ENCODE assay signal across 9 cellular contexts in the genomic region with DNA sequence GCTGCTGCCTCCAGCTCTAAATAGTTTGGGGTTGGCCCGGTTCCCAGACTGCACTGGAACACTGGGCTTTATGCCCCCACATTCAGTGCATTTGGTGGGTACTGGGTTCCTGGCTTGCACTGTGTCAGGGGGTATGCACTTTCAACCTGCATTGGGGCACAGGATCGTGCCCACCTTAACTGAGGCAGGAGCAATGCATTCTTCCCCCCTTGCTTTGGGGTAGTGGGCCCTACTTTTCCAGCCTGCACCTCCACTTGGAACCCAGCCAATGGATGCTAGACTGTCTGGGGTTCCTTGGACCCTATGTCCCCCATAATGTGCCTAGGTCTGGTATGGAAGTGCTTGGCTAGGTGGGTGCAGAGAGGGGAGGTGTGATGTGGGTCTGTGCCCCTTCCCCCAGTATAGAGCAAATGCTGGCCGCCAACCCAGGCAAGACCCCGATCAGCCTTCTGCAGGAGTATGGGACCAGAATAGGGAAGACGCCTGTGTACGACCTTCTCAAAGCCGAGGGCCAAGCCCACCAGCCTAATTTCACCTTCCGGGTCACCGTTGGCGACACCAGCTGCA. TPM values are rescaled to one million over a fixed set of nuclear protein-coding genes. Genes with fewer than 3 reads are reported as not detected.
A peak's percentile ranks its signal among the peaks of the same experiment; 100 is the strongest.
DNase-seq lines count a peak whose midpoint lies in the region; ATAC-seq and TF ChIP-seq lines count a peak whose summit lies in the region.
"Had no signal": no experiment of that assay in that cellular context is flagged by ENCODE, and none has a peak within 500 bp of the region (broad histone marks: within the 10 kb centered on the region; RNA-seq: fewer than 3 reads in every experiment).

No MANE protein-coding gene starts in this region.

- peak overlapping the region; percentile 93 for H3K4me3 Mint-ChIP-seq in activated CD4-positive, alpha-beta T cell treated with anti-CD3 and anti-CD28 coated beads, Interleukin-2, amount 10 ng/mL, durations not matched to agents 24 days and 14 days
- peak overlapping the region; percentile 88 for H3K4me3 Mint-ChIP-seq in activated naive CD8-positive, alpha-beta T cell treated with anti-CD3 and anti-CD28 coated beads for 36 hours

- H3K36me3 ChIP-seq in kidney epithelial cell (ENCODE audit: control insufficient read depth, insufficient read depth, low read length) (peaks cover 4% of the 10 kb centered on the region), testis (ENCODE audit: low read depth, missing control alignments) (no peaks in the 10 kb centered on the region)

- H3K9me3 ChIP-seq in testis: no peaks in the 10 kb centered on the region

- no peak for DNase-seq in activated CD4-positive, alpha-beta T cell treated with anti-CD3 and anti-CD28 coated beads, Interleukin-2, amount 10 ng/mL, durations not matched to agents 24 days and 14 days
- DNase-seq in activated CD4-positive, alpha-beta T cell treated with anti-CD3 and anti-CD28 coated beads for 1 hour: no peak
- no peak for DNase-seq in activated naive CD8-positive, alpha-beta T cell treated with anti-CD3 and anti-CD28 coated beads for 36 hours
- DNase-seq in kidney epithelial cell (ENCODE audit: low read depth): no peak
- DNase-seq in testis: no peak
- no peak for DNase-seq in NCI-H128 (lab: John Stamatoyannopoulos, UW; ENCODE audit: unreplicated experiment)
- DNase-seq in GF-D8 (lab: John Stamatoyannopoulos, UW): no peak

- H3K9me3 Mint-ChIP-seq in activated CD4-positive, alpha-beta T cell treated with anti-CD3 and anti-CD28 coated beads, Interleukin-2, amount 10 ng/mL, durations not matched to agents 24 days and 14 days: no peaks in the 10 kb centered on the region
- no peaks in the 10 kb centered on the region for H3K9me3 Mint-ChIP-seq in activated naive CD8-positive, alpha-beta T cell treated with anti-CD3 and anti-CD28 coated beads for 36 hours

- H3K27ac Mint-ChIP-seq in activated CD4-positive, alpha-beta T cell treated with anti-CD3 and anti-CD28 coated beads, Interleukin-2, amount 10 ng/mL, durations not matched to agents 24 days and 14 days: peak overlapping the region; percentile 97
- peak overlapping the region; percentile 93 for H3K27ac Mint-ChIP-seq in activated naive CD8-positive, alpha-beta T cell treated with anti-CD3 and anti-CD28 coated beads for 36 hours

- H3K36me3 Mint-ChIP-seq in activated CD4-positive, alpha-beta T cell treated with anti-CD3 and anti-CD28 coated beads, Interleukin-2, amount 10 ng/mL, durations not matched to agents 24 days and 14 days (ENCODE audit: low read depth): peaks cover 9% of the 10 kb centered on the region
- peaks cover 4% of the 10 kb centered on the region for H3K36me3 Mint-ChIP-seq in activated naive CD8-positive, alpha-beta T cell treated with anti-CD3 and anti-CD28 coated beads for 36 hours

- H3K4me3 ChIP-seq in kidney epithelial cell (ENCODE audit: low read depth, low read length) (peak overlapping the region; percentile 66), testis (peak overlapping the region; percentile 73 to 86)

- no peak for TF ChIP-seq CTCF in kidney epithelial cell (IDR thresholded peaks at IDR 0.05; ENCODE audit: insufficient read depth, low read length, poor library complexity, severe bottlenecking)
- TF ChIP-seq CTCF in testis (IDR thresholded peaks at IDR 0.05): no peak

- WGBS in testis, 2 donors: 0 to 35% methylated on average over 1 to 10 of the region's 10 CpGs

- no peak for ATAC-seq in GM18505 (IDR thresholded peaks at IDR 0.05; ENCODE audit: unreplicated experiment)

- H3K4me1 Mint-ChIP-seq in activated CD4-positive, alpha-beta T cell treated with anti-CD3 and anti-CD28 coated beads, Interleukin-2, amount 10 ng/mL, durations not matched to agents 24 days and 14 days: peaks cover 33% of the 10 kb centered on the region
- H3K4me1 Mint-ChIP-seq in activated naive CD8-positive, alpha-beta T cell treated with anti-CD3 and anti-CD28 coated beads for 36 hours: peaks cover 28% of the 10 kb centered on the region

- no peaks in the 10 kb centered on the region for H3K27me3 ChIP-seq in kidney epithelial cell (ENCODE audit: control insufficient read depth, insufficient read depth, low read length)
- no peaks in the 10 kb centered on the region for H3K27me3 ChIP-seq in testis

- intact Hi-C loops in activated CD4-positive, alpha-beta T cell treated with anti-CD3 and anti-CD28 coated beads, Interleukin-2, amount 10 ng/mL, durations not matched to agents 24 days and 14 days (cut with micrococcal nuclease): loop anchor here (1.0 to 2.0 kb wide), 9 partner anchors 8 to 321 kb away; a partner anchor contains a TSS
- intact Hi-C loops in testis (cut with DNase I; ENCODE audit: low total_unique reads): loop anchor here (10.0 kb wide), 2 partner anchors 47 to 177 kb away; a partner anchor contains a TSS

- no peak for TF ChIP-seq POLR2A in testis (IDR thresholded peaks at IDR 0.05)
- no peak for TF ChIP-seq POLR2A in GM18505 (IDR thresholded peaks at IDR 0.05; ENCODE audit: borderline replicate concordance, extremely low read depth, insufficient read depth, insufficient read length)

- peak overlapping the region; percentile 97 to 98 for H3K27ac ChIP-seq in testis

- no peaks in the 10 kb centered on the region for H3K27me3 Mint-ChIP-seq in activated CD4-positive, alpha-beta T cell treated with anti-CD3 and anti-CD28 coated beads, Interleukin-2, amount 10 ng/mL, durations not matched to agents 24 days and 14 days
- H3K27me3 Mint-ChIP-seq in activated naive CD8-positive, alpha-beta T cell treated with anti-CD3 and anti-CD28 coated beads for 36 hours: no peaks in the 10 kb centered on the region

- peaks cover 63% of the 10 kb centered on the region for H3K4me1 ChIP-seq in testis

RNA-seq across cellular contexts. Expression of a gene that starts 0.6 kb away (rescaled TPM):
- total RNA-seq in activated CD4-positive, alpha-beta T cell treated with anti-CD3 and anti-CD28 coated beads, Interleukin-2, amount 10 ng/mL, durations not matched to agents 24 days and 14 days: 49.7 and 52.2 TPM in 2 replicates
- total RNA-seq in activated naive CD8-positive, alpha-beta T cell treated with anti-CD3 and anti-CD28 coated beads for 36 hours: 10 to 100 TPM; 41.0 to 47.3 TPM
- total RNA-seq in kidney epithelial cell: 59.4 and 62.0 TPM in 2 replicates
- total RNA-seq in testis: 10 to 100 TPM; 67.6 to 73.1 TPM
- 37.8 TPM for polyA plus RNA-seq in testis (ENCODE audit: insufficient read depth, low read depth, low replicate concordance)

RNA-seq across cellular contexts. Expression of a gene that starts 2.4 kb away (rescaled TPM):
- total RNA-seq in activated CD4-positive, alpha-beta T cell treated with anti-CD3 and anti-CD28 coated beads, Interleukin-2, amount 10 ng/mL, durations not matched to agents 24 days and 14 days: 13.5 and 15.3 TPM in 2 replicates
- total RNA-seq in activated naive CD8-positive, alpha-beta T cell treated with anti-CD3 and anti-CD28 coated beads for 36 hours: 1 to 10 TPM; 8.4 to 8.7 TPM
- 12.3 and 18.6 TPM in 2 replicates for total RNA-seq in kidney epithelial cell
- 10 to 100 TPM; 52.2 to 56.7 TPM for total RNA-seq in testis
- polyA plus RNA-seq in testis (ENCODE audit: insufficient read depth, low read depth, low replicate concordance): 28.5 TPM

RNA-seq across cellular contexts. Expression of a gene that starts 5.6 kb away (rescaled TPM):
- total RNA-seq in activated CD4-positive, alpha-beta T cell treated with anti-CD3 and anti-CD28 coated beads, Interleukin-2, amount 10 ng/mL, durations not matched to agents 24 days and 14 days: 0.57 TPM in 1 of 2 replicates, not detected in the other
- total RNA-seq in activated naive CD8-positive, alpha-beta T cell treated with anti-CD3 and anti-CD28 coated beads for 36 hours: not detected
- 3.0 TPM in 1 of 2 replicates, not detected in the other for total RNA-seq in kidney epithelial cell
- 1 to 10 TPM in 1 of 2 donors, not detected in 1; 1.2 TPM for total RNA-seq in testis
- polyA plus RNA-seq in testis (ENCODE audit: insufficient read depth, low read depth, low replicate concordance): not detected
- total RNA-seq: M059J had no signal

RNA-seq across cellular contexts. Expression of a gene that starts 49.8 kb away (rescaled TPM):
- total RNA-seq in activated CD4-positive, alpha-beta T cell treated with anti-CD3 and anti-CD28 coated beads, Interleukin-2, amount 10 ng/mL, durations not matched to agents 24 days and 14 days: 942 and 960 TPM in 2 replicates
- total RNA-seq in activated naive CD8-positive, alpha-beta T cell treated with anti-CD3 and anti-CD28 coated beads for 36 hours: 1,000 to 10,000 TPM; 1,052 to 1,089 TPM
- total RNA-seq in kidney epithelial cell (350 and 379 TPM in 2 replicates), testis (100 to 1,000 TPM; 553 to 632 TPM)
- 1,065 TPM for polyA plus RNA-seq in testis (ENCODE audit: insufficient read depth, low read depth, low replicate concordance)
